16 cellular contexts compared by ENCODE assay signal in the genomic region with DNA sequence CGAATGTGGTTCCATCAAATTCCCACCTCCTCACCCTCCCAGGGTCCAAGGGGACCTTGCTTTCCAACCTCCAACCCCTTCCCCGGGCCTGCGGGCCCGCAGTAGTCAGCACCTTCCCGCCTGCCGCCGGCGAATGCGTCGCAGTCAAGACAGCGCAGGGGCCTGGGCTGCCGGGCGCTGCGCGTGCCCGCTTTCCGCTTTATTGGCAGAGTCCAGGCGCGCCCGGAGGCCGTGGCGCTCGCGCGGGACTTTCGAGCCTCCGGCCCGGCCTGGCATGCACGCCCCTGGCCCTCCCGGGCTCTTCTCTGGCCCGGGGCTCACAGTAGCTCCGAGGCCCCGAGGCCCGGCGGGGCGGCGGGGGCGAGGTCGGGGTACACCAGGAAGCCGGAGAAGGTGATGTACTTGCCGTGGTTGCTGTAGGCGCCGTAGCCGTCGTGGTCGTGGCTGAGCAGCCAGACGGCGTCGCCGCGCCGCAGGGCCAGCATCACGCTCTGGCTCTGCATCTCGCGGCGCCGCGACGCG. TPM values are rescaled to one million over a fixed set of nuclear protein-coding genes. Genes with fewer than 3 reads are reported as not detected.
A peak's percentile ranks its signal among the peaks of the same experiment; 100 is the strongest.
DNase-seq lines count a peak whose midpoint lies in the region; ATAC-seq and TF ChIP-seq lines count a peak whose summit lies in the region.
"Had no signal": no experiment of that assay in that cellular context is flagged by ENCODE, and none has a peak within 500 bp of the region (broad histone marks: within the 10 kb centered on the region; RNA-seq: fewer than 3 reads in every experiment).

No MANE protein-coding gene starts in this region.

- H3K4me1 ChIP-seq in iPS-15b (ENCODE audit: control insufficient read depth, insufficient read depth, low read length): peaks cover 3% of the 10 kb centered on the region

- H3K4me3 Mint-ChIP-seq in chondrocyte (ENCODE audit: unreplicated experiment): no peak overlapping the region
- H3K4me3 Mint-ChIP-seq in activated T-helper 1 cell treated with anti-CD3 and anti-CD28 coated beads, Interleukin-12 subunit alpha, Interleukin-12 subunit beta, Interleukin-2, Interleukin-4 antibody, amounts not matched to agents 30 ng/mL and 10 ng/mL and 1 ng/mL, durations not matched to agents 14 hours and 24 hours and 36 hours: no peak overlapping the region
- H3K4me3 Mint-ChIP-seq: central memory CD8-positive, alpha-beta T cell; naive thymus-derived CD4-positive, alpha-beta T cell had no signal

- no peak for ATAC-seq in GM21528 (IDR thresholded peaks at IDR 0.05; ENCODE audit: low FRiP score, unreplicated experiment)
- ATAC-seq: naive thymus-derived CD4-positive, alpha-beta T cell had no signal

- H3K27ac Mint-ChIP-seq in chondrocyte (ENCODE audit: unreplicated experiment): no peak overlapping the region
- H3K27ac Mint-ChIP-seq in activated T-helper 1 cell treated with anti-CD3 and anti-CD28 coated beads, Interleukin-12 subunit alpha, Interleukin-12 subunit beta, Interleukin-2, Interleukin-4 antibody, amounts not matched to agents 30 ng/mL and 10 ng/mL and 1 ng/mL, durations not matched to agents 14 hours and 24 hours and 36 hours: no peak overlapping the region
- H3K27ac Mint-ChIP-seq: naive thymus-derived CD4-positive, alpha-beta T cell had no signal

- H3K36me3 Mint-ChIP-seq in chondrocyte (ENCODE audit: low read depth): peaks cover 2% of the 10 kb centered on the region
- H3K36me3 Mint-ChIP-seq in activated T-helper 1 cell treated with anti-CD3 and anti-CD28 coated beads, Interleukin-12 subunit alpha, Interleukin-12 subunit beta, Interleukin-2, Interleukin-4 antibody, amounts not matched to agents 30 ng/mL and 10 ng/mL and 1 ng/mL, durations not matched to agents 14 hours and 24 hours and 36 hours (ENCODE audit: low read depth): no peaks in the 10 kb centered on the region

- no peaks in the 10 kb centered on the region for H3K9me3 Mint-ChIP-seq in chondrocyte (ENCODE audit: low read depth)
- H3K9me3 Mint-ChIP-seq in activated T-helper 1 cell treated with anti-CD3 and anti-CD28 coated beads, Interleukin-12 subunit alpha, Interleukin-12 subunit beta, Interleukin-2, Interleukin-4 antibody, amounts not matched to agents 30 ng/mL and 10 ng/mL and 1 ng/mL, durations not matched to agents 14 hours and 24 hours and 36 hours: no peaks in the 10 kb centered on the region
- H3K9me3 Mint-ChIP-seq: central memory CD8-positive, alpha-beta T cell; naive thymus-derived CD4-positive, alpha-beta T cell had no signal

- H3K4me1 Mint-ChIP-seq in chondrocyte (ENCODE audit: low read depth): peaks cover 8% of the 10 kb centered on the region
- H3K4me1 Mint-ChIP-seq in activated T-helper 1 cell treated with anti-CD3 and anti-CD28 coated beads, Interleukin-12 subunit alpha, Interleukin-12 subunit beta, Interleukin-2, Interleukin-4 antibody, amounts not matched to agents 30 ng/mL and 10 ng/mL and 1 ng/mL, durations not matched to agents 14 hours and 24 hours and 36 hours (ENCODE audit: low read depth): peaks cover 6% of the 10 kb centered on the region
- H3K4me1 Mint-ChIP-seq: central memory CD8-positive, alpha-beta T cell had no signal

- no peak for TF ChIP-seq CTCF in chondrocyte (IDR thresholded peaks at IDR 0.05)
- no peak for TF ChIP-seq CTCF in GM13976 (IDR thresholded peaks at IDR 0.05; ENCODE audit: borderline replicate concordance, control extremely low read depth, extremely low read depth, insufficient read depth, missing control alignments)

- in situ Hi-C loops in G401 (cut with HindIII; ENCODE audit: low sequenced_read_pairs): no loop called here
- in situ Hi-C loops in GM13976 (cut with MboI; ENCODE audit: low sequenced_read_pairs, unreplicated experiment): no loop called here

- H3K27me3 ChIP-seq in iPS-15b (ENCODE audit: control insufficient read depth, insufficient read depth, low read length): peaks cover 30% of the 10 kb centered on the region

- peaks cover 23% of the 10 kb centered on the region for H3K27me3 Mint-ChIP-seq in chondrocyte (ENCODE audit: low read depth)
- peaks cover 17% of the 10 kb centered on the region for H3K27me3 Mint-ChIP-seq in activated T-helper 1 cell treated with anti-CD3 and anti-CD28 coated beads, Interleukin-12 subunit alpha, Interleukin-12 subunit beta, Interleukin-2, Interleukin-4 antibody, amounts not matched to agents 30 ng/mL and 10 ng/mL and 1 ng/mL, durations not matched to agents 14 hours and 24 hours and 36 hours (ENCODE audit: insufficient read depth)

- no peak overlapping the region for H3K9ac ChIP-seq in iPS-15b (ENCODE audit: low read depth, low read length)

- H3K9me3 ChIP-seq in iPS-15b (ENCODE audit: control insufficient read depth, insufficient read depth, low read length): no peaks in the 10 kb centered on the region

- intact Hi-C loops in activated T-helper 1 cell treated with anti-CD3 and anti-CD28 coated beads, Interleukin-12 subunit alpha, Interleukin-12 subunit beta, Interleukin-2, Interleukin-4 antibody, amounts not matched to agents 30 ng/mL and 10 ng/mL and 1 ng/mL, durations not matched to agents 14 hours and 24 hours and 36 hours (cut with micrococcal nuclease): no loop called here

- H3K36me3 ChIP-seq in iPS-15b (ENCODE audit: control insufficient read depth, insufficient read depth, low read length): peaks cover 2% of the 10 kb centered on the region

- DNase-seq in G401 (ENCODE audit: low spot score) (peak; percentile 23), chondrocyte (ENCODE audit: low spot score) (peak; percentile 89), skeletal muscle cell (ENCODE audit: low read depth) (no peak), GM19238 (ENCODE audit: insufficient read length, low spot score) (no peak), GM13976 (ENCODE audit: low spot score) (no peak)
- DNase-seq in activated T-helper 1 cell treated with anti-CD3 and anti-CD28 coated beads, Interleukin-12 subunit alpha, Interleukin-12 subunit beta, Interleukin-2, Interleukin-4 antibody, amounts not matched to agents 30 ng/mL and 10 ng/mL and 1 ng/mL, durations not matched to agents 14 hours and 24 hours and 36 hours (ENCODE audit: low spot score): no peak
- DNase-seq: activated CD4-positive, alpha-beta T cell treated with anti-CD3 and anti-CD28 coated beads, Interleukin-2, amount 50 U/mL, for 4 hours; activated gamma-delta T cell; naive thymus-derived CD4-positive, alpha-beta T cell; NCI-H1436 treated with DMSO at 0.1 percent for 48 hours; NCI-H748 treated with DMSO at 0.1 percent for 48 hours; SHP77 treated with DMSO at 0.1 percent for 48 hours had no signal

- H3K4me3 ChIP-seq in iPS-15b (ENCODE audit: low read depth, low read length) (peak overlapping the region; percentile 46), skeletal muscle cell (ENCODE audit: low read depth, low read length) (peak overlapping the region; percentile 42)

RNA-seq across cellular contexts. Expression of a gene that starts 3.1 kb away (rescaled TPM):
- 0.58 TPM in 1 of 2 replicates, not detected in the other for total RNA-seq in G401 (2014; rRNA removed; shearing (Covaris generic))
- total RNA-seq in chondrocyte: not detected in 3 replicates
- total RNA-seq in activated T-helper 1 cell treated with anti-CD3 and anti-CD28 coated beads, Interleukin-12 subunit alpha, Interleukin-12 subunit beta, Interleukin-2, Interleukin-4 antibody, amounts not matched to agents 30 ng/mL and 10 ng/mL and 1 ng/mL, durations not matched to agents 14 hours and 24 hours and 36 hours: 0.24 TPM in 1 of 2 replicates, not detected in the other
- total RNA-seq: fibroblast of lung had no signal

RNA-seq across cellular contexts. Expression of a gene that starts 4.6 kb away (rescaled TPM):
- total RNA-seq in G401 (2014; rRNA removed; shearing (Covaris generic)): 2.4 TPM in 1 of 2 replicates, not detected in the other
- total RNA-seq in chondrocyte: 0.40 to 0.41 TPM in 2 of 3 replicates, not detected in the other
- 0.16 TPM in 1 of 2 replicates, not detected in the other for total RNA-seq in activated T-helper 1 cell treated with anti-CD3 and anti-CD28 coated beads, Interleukin-12 subunit alpha, Interleukin-12 subunit beta, Interleukin-2, Interleukin-4 antibody, amounts not matched to agents 30 ng/mL and 10 ng/mL and 1 ng/mL, durations not matched to agents 14 hours and 24 hours and 36 hours

RNA-seq across cellular contexts. Expression of a gene that starts 10.7 kb away (rescaled TPM):
- total RNA-seq in G401 (2014; rRNA removed; shearing (Covaris generic)): 191 and 200 TPM in 2 replicates
- 63.6 to 102 TPM (median 70.3 TPM) in 3 replicates for total RNA-seq in chondrocyte
- 148 and 152 TPM in 2 replicates for total RNA-seq in activated T-helper 1 cell treated with anti-CD3 and anti-CD28 coated beads, Interleukin-12 subunit alpha, Interleukin-12 subunit beta, Interleukin-2, Interleukin-4 antibody, amounts not matched to agents 30 ng/mL and 10 ng/mL and 1 ng/mL, durations not matched to agents 14 hours and 24 hours and 36 hours

RNA-seq across cellular contexts. Expression of a gene that starts 10.8 kb away (rescaled TPM):
- 32.7 and 43.1 TPM in 2 replicates for total RNA-seq in G401 (2014; rRNA removed; shearing (Covaris generic))
- total RNA-seq in chondrocyte: 11.1 to 16.5 TPM (median 12.9 TPM) in 3 replicates
- 16.3 and 19.0 TPM in 2 replicates for total RNA-seq in activated T-helper 1 cell treated with anti-CD3 and anti-CD28 coated beads, Interleukin-12 subunit alpha, Interleukin-12 subunit beta, Interleukin-2, Interleukin-4 antibody, amounts not matched to agents 30 ng/mL and 10 ng/mL and 1 ng/mL, durations not matched to agents 14 hours and 24 hours and 36 hours

RNA-seq across cellular contexts. Expression of a gene that starts 24.2 kb away (rescaled TPM):
- 103 and 127 TPM in 2 replicates for total RNA-seq in G401 (2014; rRNA removed; shearing (Covaris generic))
- total RNA-seq in chondrocyte: 40.4 to 48.8 TPM (median 43.5 TPM) in 3 replicates
- total RNA-seq in activated T-helper 1 cell treated with anti-CD3 and anti-CD28 coated beads, Interleukin-12 subunit alpha, Interleukin-12 subunit beta, Interleukin-2, Interleukin-4 antibody, amounts not matched to agents 30 ng/mL and 10 ng/mL and 1 ng/mL, durations not matched to agents 14 hours and 24 hours and 36 hours: 57.5 and 60.6 TPM in 2 replicates

Comparison
In these comparisons a context has a peak if more than half of its experiments do, and no peak if none do; other contexts are left out.
1. DNase-seq: peak in G401 (single experiment) and chondrocyte (single experiment); none in skeletal muscle cell (single experiment), GM19238 (single experiment), GM13976 (single experiment) and activated T-helper 1 cell treated with anti-CD3 and anti-CD28 coated beads, Interleukin-12 subunit alpha, Interleukin-12 subunit beta, Interleukin-2, Interleukin-4 antibody, amounts not matched to agents 30 ng/mL and 10 ng/mL and 1 ng/mL, durations not matched to agents 14 hours and 24 hours and 36 hours (single experiment).